ENCODE assay signal across 19 cellular contexts in the genomic region with DNA sequence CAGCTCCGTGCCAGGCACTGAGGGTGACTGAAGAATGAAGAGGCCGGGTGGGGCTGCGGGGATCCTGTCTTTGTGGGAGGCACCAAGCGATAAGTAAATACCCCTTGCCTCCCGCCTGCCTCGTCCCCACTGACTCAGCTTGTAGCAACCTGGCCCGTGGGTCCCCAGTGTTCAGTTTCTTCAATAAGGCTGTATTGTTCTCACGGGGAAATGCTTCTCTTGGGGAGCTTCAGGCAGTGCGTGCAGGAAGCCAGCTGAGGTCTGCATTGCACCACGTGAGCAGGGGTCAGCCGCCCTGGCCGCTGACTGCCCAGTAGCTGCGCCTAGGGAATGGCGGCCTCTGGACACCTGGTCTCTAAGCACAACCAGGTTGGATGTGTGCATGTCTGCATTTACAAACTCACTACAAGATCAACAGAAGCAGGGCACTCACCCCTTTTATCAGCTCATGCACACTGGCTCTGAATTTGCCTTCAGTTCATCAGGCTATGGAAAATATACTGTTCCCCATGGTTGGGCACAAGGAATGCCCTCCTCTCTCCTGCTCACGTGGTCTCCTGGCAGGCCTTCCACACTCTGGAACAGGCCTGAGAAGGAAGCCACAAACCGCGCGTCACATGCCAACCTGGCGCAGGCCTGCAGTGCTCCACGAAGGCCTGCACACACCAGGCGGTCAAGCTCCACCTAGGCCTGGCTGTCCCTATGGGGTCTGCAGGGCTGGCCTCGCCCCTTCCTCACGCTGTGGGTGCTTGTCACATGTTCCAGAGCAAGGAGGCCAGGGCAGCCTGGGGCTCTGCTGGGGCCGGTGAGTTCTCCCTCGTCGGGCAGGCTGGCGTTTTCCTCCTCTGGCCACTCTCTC.
DNase-seq lines count a peak whose midpoint lies in the region; ATAC-seq, FAIRE-seq and TF ChIP-seq lines count a peak whose summit lies in the region.
"Had no signal": no experiment of that assay in that cellular context is flagged by ENCODE, and none has a peak within 500 bp of the region (broad histone marks: within the 10 kb centered on the region; RNA-seq: fewer than 3 reads in every experiment).

No MANE protein-coding gene starts in this region.

- no peak for FAIRE-seq in D721Med (lab: Jason Lieb, UNC)
- FAIRE-seq: H1 had no signal

- H3K4me1 Mint-ChIP-seq in nephron progenitor cell: peaks cover 12% of the 10 kb centered on the region

- no peak overlapping the region for H3K4me3 Mint-ChIP-seq in nephron progenitor cell
- H3K4me3 Mint-ChIP-seq: CD4-positive, alpha-beta T cell; HFFc6 had no signal

- peaks cover 32% of the 10 kb centered on the region for H3K9me3 Mint-ChIP-seq in nephron progenitor cell

- in situ Hi-C loops in Caki2 (cut with HindIII; ENCODE audit: low pct_unique_long_range_greater_than_20kb, low sequenced_read_pairs): no loop called here

- no peak for ATAC-seq in HG03521 (IDR thresholded peaks at IDR 0.05; ENCODE audit: unreplicated experiment)
- ATAC-seq in GM21825 (IDR thresholded peaks at IDR 0.05; ENCODE audit: unreplicated experiment): no peak

- H3K27ac Mint-ChIP-seq in nephron progenitor cell: peak overlapping the region; percentile 89
- H3K27ac Mint-ChIP-seq: CD4-positive, alpha-beta T cell; HFFc6 had no signal

- no peak for TF ChIP-seq CTCF in nephron progenitor cell (IDR thresholded peaks at IDR 0.05)
- no peak for TF ChIP-seq CTCF in D721Med (IDR thresholded peaks at IDR 0.05; ENCODE audit: insufficient read depth, missing control alignments)

- H3K27me3 Mint-ChIP-seq in nephron progenitor cell (ENCODE audit: low read depth, poor library complexity): peaks cover 14% of the 10 kb centered on the region

- DNase-seq in Caki2 (ENCODE audit: low read depth) (peak; percentile 86), NCI-H526 treated with DMSO at 0.1 percent for 48 hours (lab: John Stamatoyannopoulos, UW) (peak; percentile 45), glomerular visceral epithelial cell (ENCODE audit: extremely low spot score) (peak; percentile 86), nephron progenitor cell (no peak), D721Med (ENCODE audit: insufficient read length, low spot score) (no peak)
- no peak for DNase-seq in stimulated activated CD4-positive, alpha-beta T cell treated with anti-CD3 and anti-CD28 coated beads, Interleukin-12 subunit alpha, Interleukin-12 subunit beta, amount 100 ng/mL, for 4 hours
- DNase-seq: AML-193; CD4-positive, alpha-beta T cell; HFFc6; IMR-90; NCI-H1436 treated with DMSO at 0.1 percent for 48 hours; NCI-H2081 treated with DMSO at 0.1 percent for 48 hours; NCI-H2227 treated with DMSO at 0.1 percent for 48 hours; NCI-H69; Right ventricle myocardium superior; SK-N-SH had no signal

- no peaks in the 10 kb centered on the region for H3K36me3 Mint-ChIP-seq in nephron progenitor cell (ENCODE audit: low read depth)

Comparison
In these comparisons a context has a peak if more than half of its experiments do, and no peak if none do; other contexts are left out.
1. DNase-seq: peak in Caki2 (single experiment), NCI-H526 treated with DMSO at 0.1 percent for 48 hours (single experiment) and glomerular visceral epithelial cell (single experiment); none in nephron progenitor cell (single experiment), D721Med (single experiment) and stimulated activated CD4-positive, alpha-beta T cell treated with anti-CD3 and anti-CD28 coated beads, Interleukin-12 subunit alpha, Interleukin-12 subunit beta, amount 100 ng/mL, for 4 hours (single experiment).